14 cellular contexts compared by ENCODE assay signal in genomic region chr12:53214687-53215455, GRCh38. TPM values are rescaled to one million over a fixed set of nuclear protein-coding genes. Genes with fewer than 3 reads are reported as not detected.
DNase-seq lines count a peak whose midpoint lies in the region; ATAC-seq, FAIRE-seq and TF ChIP-seq lines count a peak whose summit lies in the region.
"Had no signal": no experiment of that assay in that cellular context is flagged by ENCODE, and none has a peak within 500 bp of the region (broad histone marks: within the 10 kb centered on the region; RNA-seq: fewer than 3 reads in every experiment).

No MANE protein-coding gene starts in this region.

- TF ChIP-seq POLR2A in thyroid gland (IDR thresholded peaks at IDR 0.05) = no peak
- TF ChIP-seq POLR2A in GM12891 (IDR thresholded peaks at IDR 0.05; ENCODE audit: low read depth, low read length) = no peak

- no peak for FAIRE-seq in GM12891 (lab: Jason Lieb, UNC)
- FAIRE-seq: A549, GM12892 had no signal

- peaks cover 73% of the 10 kb centered on the region for H3K36me3 Mint-ChIP-seq in activated CD4-positive, alpha-beta T cell treated with anti-CD3 and anti-CD28 coated beads, Interleukin-2, amount 10 ng/mL, durations not matched to agents 24 days and 14 days (ENCODE audit: low read depth)
- H3K36me3 Mint-ChIP-seq in activated naive CD8-positive, alpha-beta T cell treated with anti-CD3 and anti-CD28 coated beads, Interleukin-2, amount 10 ng/mL, durations not matched to agents 7 days and 5 days = peaks cover 23% of the 10 kb centered on the region

- H3K4me3 ChIP-seq in right cardiac atrium (ENCODE audit: low read length) (no peak overlapping the region), thyroid gland (replicated peaks in 1 of 3) (no peak overlapping the region)
- H3K4me3 ChIP-seq: A549 had no signal

- intact Hi-C loops in activated CD4-positive, alpha-beta T cell treated with anti-CD3 and anti-CD28 coated beads, Interleukin-2, amount 10 ng/mL, durations not matched to agents 24 days and 14 days (cut with micrococcal nuclease) = loop anchor here (5.0 kb wide), 1 partner anchor 237 kb away; the partner anchor contains the start of gene PCBP2
- intact Hi-C loops in right cardiac atrium (cut with DNase I) (loop anchor here in 3 of 4 donors (5.0 kb wide), 2 partner anchors 37 to 72 kb away; a partner anchor contains a TSS), thyroid gland (cut with DNase I) (loop anchor here (5.0 kb wide), 1 partner anchor 37 kb away; a partner anchor contains a TSS)

- POLR2A ChIA-PET in activated naive CD8-positive, alpha-beta T cell treated with anti-CD3 and anti-CD28 coated beads, Interleukin-2, amount 10 ng/mL, durations not matched to agents 7 days and 5 days (lab: Charles Lee) = interaction anchor here (0.7 to 4.2 kb wide), 9 partner anchors 9 to 55 kb away, joined by 3 to 45 read pairs (median 5); partner anchors contain the start of genes CSAD, ESPL1 and ZNF740

- no peak for TF ChIP-seq CTCF in thyroid gland (IDR thresholded peaks at IDR 0.05)

- H3K27ac ChIP-seq in right cardiac atrium (ENCODE audit: low read length) (peak overlapping the region; percentile 57), thyroid gland (peak overlapping the region in 2 of 3 donors; percentile 7 to 56)
- H3K27ac ChIP-seq: A549 had no signal

- whole genome bisulfite sequencing in right cardiac atrium = 52% methylated on average over 12 of the region's 12 CpGs
- 66 to 75% methylated on average over 12 of the region's 12 CpGs for WGBS in thyroid gland, 2 donors

- H3K4me3 Mint-ChIP-seq in activated CD4-positive, alpha-beta T cell treated with anti-CD3 and anti-CD28 coated beads, Interleukin-2, amount 10 ng/mL, durations not matched to agents 24 days and 14 days = no peak overlapping the region
- no peak overlapping the region for H3K4me3 Mint-ChIP-seq in activated naive CD8-positive, alpha-beta T cell treated with anti-CD3 and anti-CD28 coated beads, Interleukin-2, amount 10 ng/mL, durations not matched to agents 7 days and 5 days
- H3K4me3 Mint-ChIP-seq: stimulated activated naive CD8-positive, alpha-beta T cell treated with anti-CD3 and anti-CD28 coated beads, Interleukin-15, amount 100 ng/mL, for 72 hours had no signal

- peaks cover 76% of the 10 kb centered on the region for H3K4me1 Mint-ChIP-seq in activated CD4-positive, alpha-beta T cell treated with anti-CD3 and anti-CD28 coated beads, Interleukin-2, amount 10 ng/mL, durations not matched to agents 24 days and 14 days
- H3K4me1 Mint-ChIP-seq in activated naive CD8-positive, alpha-beta T cell treated with anti-CD3 and anti-CD28 coated beads, Interleukin-2, amount 10 ng/mL, durations not matched to agents 7 days and 5 days = peaks cover 60% of the 10 kb centered on the region

- H3K27me3 Mint-ChIP-seq in activated CD4-positive, alpha-beta T cell treated with anti-CD3 and anti-CD28 coated beads, Interleukin-2, amount 10 ng/mL, durations not matched to agents 24 days and 14 days = peaks cover 1% of the 10 kb centered on the region
- H3K27me3 Mint-ChIP-seq in activated naive CD8-positive, alpha-beta T cell treated with anti-CD3 and anti-CD28 coated beads, Interleukin-2, amount 10 ng/mL, durations not matched to agents 7 days and 5 days = no peaks in the 10 kb centered on the region
- H3K27me3 Mint-ChIP-seq: stimulated activated naive CD8-positive, alpha-beta T cell treated with anti-CD3 and anti-CD28 coated beads, Interleukin-15, amount 100 ng/mL, for 72 hours had no signal

- H3K9me3 ChIP-seq in right cardiac atrium (ENCODE audit: control insufficient read depth, low read length) (no peaks in the 10 kb centered on the region), thyroid gland (no peaks in the 10 kb centered on the region)
- H3K9me3 ChIP-seq: A549 had no signal

- peak overlapping the region; percentile 70 for H3K27ac Mint-ChIP-seq in activated CD4-positive, alpha-beta T cell treated with anti-CD3 and anti-CD28 coated beads, Interleukin-2, amount 10 ng/mL, durations not matched to agents 24 days and 14 days
- peak overlapping the region; percentile 65 for H3K27ac Mint-ChIP-seq in activated naive CD8-positive, alpha-beta T cell treated with anti-CD3 and anti-CD28 coated beads, Interleukin-2, amount 10 ng/mL, durations not matched to agents 7 days and 5 days
- H3K27ac Mint-ChIP-seq: activated T-helper 2 cell treated with anti-CD3 and anti-CD28 coated beads, Interferon-gamma antibody, Interleukin-2, Interleukin-4, amounts not matched to agents 10 μg/mL and 5 μg/mL and 100 μg/mL, durations not matched to agents 14 hours and 24 hours and 36 hours; stimulated activated naive CD8-positive, alpha-beta T cell treated with anti-CD3 and anti-CD28 coated beads, Interleukin-15, amount 100 ng/mL, for 72 hours had no signal

- ATAC-seq in activated naive CD8-positive, alpha-beta T cell treated with anti-CD3 and anti-CD28 coated beads, Interleukin-2, amount 10 ng/mL, durations not matched to agents 7 days and 5 days (ENCODE audit: low read depth) = no peak
- peak; percentile 56 to 74 for ATAC-seq in right cardiac atrium
- ATAC-seq in HG03196 (IDR thresholded peaks at IDR 0.05; ENCODE audit: unreplicated experiment) = no peak
- ATAC-seq: stimulated activated naive CD8-positive, alpha-beta T cell treated with anti-CD3 and anti-CD28 coated beads, Interleukin-15, amount 100 ng/mL, for 72 hours had no signal

- H3K9me3 Mint-ChIP-seq in activated CD4-positive, alpha-beta T cell treated with anti-CD3 and anti-CD28 coated beads, Interleukin-2, amount 10 ng/mL, durations not matched to agents 24 days and 14 days = no peaks in the 10 kb centered on the region
- no peaks in the 10 kb centered on the region for H3K9me3 Mint-ChIP-seq in activated naive CD8-positive, alpha-beta T cell treated with anti-CD3 and anti-CD28 coated beads, Interleukin-2, amount 10 ng/mL, durations not matched to agents 7 days and 5 days
- H3K9me3 Mint-ChIP-seq: activated T-helper 2 cell treated with anti-CD3 and anti-CD28 coated beads, Interferon-gamma antibody, Interleukin-2, Interleukin-4, amounts not matched to agents 10 μg/mL and 5 μg/mL and 100 μg/mL, durations not matched to agents 14 hours and 24 hours and 36 hours; stimulated activated naive CD8-positive, alpha-beta T cell treated with anti-CD3 and anti-CD28 coated beads, Interleukin-15, amount 100 ng/mL, for 72 hours had no signal

- H3K4me1 ChIP-seq in right cardiac atrium (ENCODE audit: control insufficient read depth, insufficient read depth, low read length) (peaks cover 10% of the 10 kb centered on the region), thyroid gland (peaks cover 6 to 38% of the 10 kb centered on the region in 2 donors)

- H3K27me3 ChIP-seq in right cardiac atrium (ENCODE audit: control insufficient read depth, insufficient read depth) (no peaks in the 10 kb centered on the region), thyroid gland (no peaks in the 10 kb centered on the region)

- DNase-seq in activated CD4-positive, alpha-beta T cell treated with anti-CD3 and anti-CD28 coated beads, Interleukin-2, amount 10 ng/mL, durations not matched to agents 24 days and 14 days = no peak
- DNase-seq in activated CD4-positive, alpha-beta T cell treated with anti-CD3 and anti-CD28 coated beads for 4 hours = no peak
- DNase-seq in activated naive CD8-positive, alpha-beta T cell treated with anti-CD3 and anti-CD28 coated beads, Interleukin-2, amount 10 ng/mL, durations not matched to agents 7 days and 5 days = no peak
- peak; percentile 78 to 92 (median 91) for DNase-seq in right cardiac atrium
- peak in 1 of 2 donors; percentile 39 for DNase-seq in thyroid gland
- DNase-seq in hippocampal formation (lab: John Stamatoyannopoulos, UW) = no peak
- no peak for DNase-seq in GM12891 (ENCODE audit: insufficient read length, low spot score)
- DNase-seq: DMS153; foreskin melanocyte; stimulated activated naive CD8-positive, alpha-beta T cell treated with anti-CD3 and anti-CD28 coated beads, Interleukin-15, amount 100 ng/mL, for 72 hours had no signal

- H3K36me3 ChIP-seq in thyroid gland = peaks cover 42 to 43% of the 10 kb centered on the region in 2 donors

RNA-seq across cellular contexts. Expression of gene ITGB7, which starts 7.8 kb away (rescaled TPM):
- total RNA-seq in activated CD4-positive, alpha-beta T cell treated with anti-CD3 and anti-CD28 coated beads, Interleukin-2, amount 10 ng/mL, durations not matched to agents 24 days and 14 days = 226 and 239 TPM in 2 replicates
- total RNA-seq in activated naive CD8-positive, alpha-beta T cell treated with anti-CD3 and anti-CD28 coated beads, Interleukin-2, amount 10 ng/mL, durations not matched to agents 7 days and 5 days = 100 to 1,000 TPM; 415 to 420 TPM
- 1 to 10 TPM in 2 of 4 donors, under 1 TPM in 2; 0.88 to 2.8 (median 1.3) TPM for total RNA-seq in right cardiac atrium
- polyA plus RNA-seq in right cardiac atrium = 0.45 TPM
- total RNA-seq in thyroid gland = 10 to 100 TPM in 1 of 4 donors, 1 to 10 TPM in 3; 3.2 to 15.6 (median 4.9) TPM
- 154 TPM for polyA plus RNA-seq in GM12891 (2012; ENCODE audit: low read depth, missing spikeins)

RNA-seq across cellular contexts. Expression of gene RARG, which starts 17.1 kb away (rescaled TPM):
- total RNA-seq in activated CD4-positive, alpha-beta T cell treated with anti-CD3 and anti-CD28 coated beads, Interleukin-2, amount 10 ng/mL, durations not matched to agents 24 days and 14 days = 57.2 and 58.5 TPM in 2 replicates
- 10 to 100 TPM; 38.1 to 40.3 TPM for total RNA-seq in activated naive CD8-positive, alpha-beta T cell treated with anti-CD3 and anti-CD28 coated beads, Interleukin-2, amount 10 ng/mL, durations not matched to agents 7 days and 5 days
- total RNA-seq in right cardiac atrium = 10 to 100 TPM; 11.7 to 26.2 (median 23.4) TPM
- polyA plus RNA-seq in right cardiac atrium = 10.5 TPM
- total RNA-seq in thyroid gland = 10 to 100 TPM; 13.6 to 27.7 (median 23.8) TPM
- 4.0 TPM for polyA plus RNA-seq in GM12891 (2012; ENCODE audit: low read depth, missing spikeins)

RNA-seq across cellular contexts. Expression of gene CSAD, which starts 34.1 kb away (rescaled TPM):
- 21.6 and 25.6 TPM in 2 replicates for total RNA-seq in activated CD4-positive, alpha-beta T cell treated with anti-CD3 and anti-CD28 coated beads, Interleukin-2, amount 10 ng/mL, durations not matched to agents 24 days and 14 days
- total RNA-seq in activated naive CD8-positive, alpha-beta T cell treated with anti-CD3 and anti-CD28 coated beads, Interleukin-2, amount 10 ng/mL, durations not matched to agents 7 days and 5 days = 10 to 100 TPM; 28.1 to 38.3 TPM
- total RNA-seq in right cardiac atrium = 10 to 100 TPM; 10.3 to 13.0 (median 12.3) TPM
- polyA plus RNA-seq in right cardiac atrium = 16.2 TPM
- total RNA-seq in thyroid gland = 10 to 100 TPM; 20.6 to 39.7 (median 25.2) TPM
- 8.6 TPM for polyA plus RNA-seq in GM12891 (2012; ENCODE audit: low read depth, missing spikeins)

RNA-seq across cellular contexts. Expression of gene ZNF740, which starts 34.3 kb away (rescaled TPM):
- 44.0 and 50.5 TPM in 2 replicates for total RNA-seq in activated CD4-positive, alpha-beta T cell treated with anti-CD3 and anti-CD28 coated beads, Interleukin-2, amount 10 ng/mL, durations not matched to agents 24 days and 14 days
- total RNA-seq in activated naive CD8-positive, alpha-beta T cell treated with anti-CD3 and anti-CD28 coated beads, Interleukin-2, amount 10 ng/mL, durations not matched to agents 7 days and 5 days = 10 to 100 TPM; 53.6 to 60.2 TPM
- total RNA-seq in right cardiac atrium (10 to 100 TPM; 13.8 to 29.9 (median 22.4) TPM), thyroid gland (10 to 100 TPM; 16.5 to 22.8 (median 20.6) TPM)
- 5.3 TPM for polyA plus RNA-seq in right cardiac atrium
- polyA plus RNA-seq in GM12891 (2012; ENCODE audit: low read depth, missing spikeins) = 10.6 TPM

RNA-seq across cellular contexts. Expression of gene ESPL1, which starts 53.2 kb away (rescaled TPM):
- total RNA-seq in activated CD4-positive, alpha-beta T cell treated with anti-CD3 and anti-CD28 coated beads, Interleukin-2, amount 10 ng/mL, durations not matched to agents 24 days and 14 days = 71.8 and 76.7 TPM in 2 replicates
- 10 to 100 TPM; 90.5 to 91.0 TPM for total RNA-seq in activated naive CD8-positive, alpha-beta T cell treated with anti-CD3 and anti-CD28 coated beads, Interleukin-2, amount 10 ng/mL, durations not matched to agents 7 days and 5 days
- total RNA-seq in right cardiac atrium (1 to 10 TPM in 1 of 4 donors, under 1 TPM in 3; 0.23 to 1.2 (median 0.40) TPM), thyroid gland (1 to 10 TPM in 1 of 4 donors, under 1 TPM in 3; 0.13 to 1.5 (median 0.52) TPM)
- polyA plus RNA-seq in right cardiac atrium = 0.11 TPM
- 11.6 TPM for polyA plus RNA-seq in GM12891 (2012; ENCODE audit: low read depth, missing spikeins)

Comparison
In these comparisons a context has a peak if more than half of its experiments do, and no peak if none do; other contexts are left out.
1. DNase-seq: peak in right cardiac atrium (3 of 3); none in activated CD4-positive, alpha-beta T cell treated with anti-CD3 and anti-CD28 coated beads, Interleukin-2, amount 10 ng/mL, durations not matched to agents 24 days and 14 days (single experiment), activated CD4-positive, alpha-beta T cell treated with anti-CD3 and anti-CD28 coated beads for 4 hours (0 of 2), activated naive CD8-positive, alpha-beta T cell treated with anti-CD3 and anti-CD28 coated beads, Interleukin-2, amount 10 ng/mL, durations not matched to agents 7 days and 5 days (single experiment), hippocampal formation (0 of 2) and GM12891 (single experiment).
2. ATAC-seq: peak in right cardiac atrium (2 of 2); none in activated naive CD8-positive, alpha-beta T cell treated with anti-CD3 and anti-CD28 coated beads, Interleukin-2, amount 10 ng/mL, durations not matched to agents 7 days and 5 days (single experiment) and HG03196 (single experiment).
3. RNA of gene ITGB7, which starts 7.8 kb away (total RNA-seq): 415 to 420 TPM in activated naive CD8-positive, alpha-beta T cell treated with anti-CD3 and anti-CD28 coated beads, Interleukin-2, amount 10 ng/mL, durations not matched to agents 7 days and 5 days and 226 to 239 TPM in activated CD4-positive, alpha-beta T cell treated with anti-CD3 and anti-CD28 coated beads, Interleukin-2, amount 10 ng/mL, durations not matched to agents 24 days and 14 days; 3.2 to 15.6 TPM in thyroid gland and 0.88 to 2.8 TPM in right cardiac atrium; every median in the first group is over 10 times any median in the second.